1 cellular context compared by ENCODE assay signal in the genomic region with DNA sequence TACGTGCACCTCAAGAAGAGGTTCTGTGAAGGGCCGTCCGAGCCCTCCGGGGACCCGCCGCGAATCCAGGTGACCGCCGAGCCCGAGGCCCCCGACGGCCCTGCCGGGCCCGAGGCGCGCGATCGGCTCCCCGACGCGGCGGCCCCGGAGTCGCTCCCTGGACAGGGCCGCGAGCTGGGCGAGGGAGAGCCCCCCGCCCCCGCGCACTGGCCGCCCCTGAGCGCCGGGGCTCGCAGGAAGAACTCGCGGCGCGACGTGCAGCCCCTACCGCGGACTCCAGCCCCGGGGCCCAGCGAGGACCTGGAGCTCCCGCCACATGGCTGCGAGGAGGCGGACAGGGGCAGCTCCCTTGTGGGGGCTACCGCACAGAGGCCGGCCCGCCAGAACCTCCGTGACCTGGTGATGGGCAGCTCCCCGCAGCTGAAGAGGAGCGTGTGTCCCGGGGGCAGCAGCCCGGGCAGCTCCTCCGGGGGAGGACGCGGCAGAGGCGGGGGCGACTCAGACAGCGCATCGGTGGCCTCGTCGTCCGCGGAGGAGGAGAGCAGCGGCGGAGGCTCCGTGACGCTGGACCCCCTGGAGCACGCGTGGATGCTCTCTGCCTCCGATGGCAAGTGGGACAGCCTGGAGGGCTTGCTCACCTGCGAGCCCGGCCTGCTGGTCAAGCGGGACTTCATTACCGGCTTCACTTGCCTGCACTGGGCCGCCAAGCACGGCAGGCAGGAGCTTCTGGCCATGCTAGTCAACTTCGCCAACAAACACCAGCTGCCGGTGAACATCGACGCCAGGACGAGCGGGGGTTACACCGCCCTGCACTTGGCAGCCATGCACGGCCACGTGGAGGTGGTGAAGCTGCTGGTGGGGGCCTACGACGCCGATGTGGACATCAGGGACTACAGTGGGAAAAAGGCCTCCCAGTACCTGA.
A peak's percentile ranks its signal among the peaks of the same experiment; 100 is the strongest.
TF ChIP-seq lines count a peak whose summit lies in the region.

No MANE protein-coding gene starts in this region.

TF ChIP-seq in HepG2, 621 proteins besides CTCF, POLR2A, EP300 and RAD21 (continued from another document and continues in another):
- TF ChIP-seq ARNT (IDR thresholded peaks at IDR 0.05) (no peak), GLI4 (CRISPR knock-in tag; IDR thresholded peaks at IDR 0.05; ENCODE audit: borderline replicate concordance) (no peak), GTF3A (CRISPR knock-in tag; conservative IDR thresholded peaks at IDR 0.05) (0 out of 2 replicates have a peak, but pooled peaks have one; percentile 77), ZBTB49 (CRISPR knock-in tag; IDR thresholded peaks at IDR 0.05; ENCODE audit: borderline replicate concordance) (no peak; the same call in 1 of the 2 replicates), THYN1 (CRISPR knock-in tag; IDR thresholded peaks at IDR 0.05; ENCODE audit: borderline replicate concordance, low read depth) (no peak), ZNF577 (CRISPR knock-in tag; IDR thresholded peaks at IDR 0.05; ENCODE audit: borderline replicate concordance, low read depth) (peak; percentile 93; the same call in 1 of the 2 replicates), ZFP37 (CRISPR knock-in tag; IDR thresholded peaks at IDR 0.05; ENCODE audit: borderline replicate concordance) (no peak), THAP11 (CRISPR knock-in tag; IDR thresholded peaks at IDR 0.05) (0 out of 2 replicates have a peak, but pooled peaks have one; percentile 10), ZNF543 (CRISPR knock-in tag; IDR thresholded peaks at IDR 0.05) (peak; percentile 85), REPIN1 (CRISPR knock-in tag; IDR thresholded peaks at IDR 0.05; ENCODE audit: borderline replicate concordance, low read depth) (no peak; the same call in 1 of the 2 replicates), ZNF510 (CRISPR knock-in tag; IDR thresholded peaks at IDR 0.05; ENCODE audit: low read depth) (peak; percentile 83; the same call in 1 of the 2 replicates), ZNF337 (CRISPR knock-in tag; IDR thresholded peaks at IDR 0.05; ENCODE audit: borderline replicate concordance, low read depth) (no peak; the same call in 1 of the 2 replicates), POGZ (CRISPR knock-in tag; IDR thresholded peaks at IDR 0.05) (peak; percentile 46), HOXD1 (CRISPR knock-in tag; IDR thresholded peaks at IDR 0.05) (no peak), ZMYM4 (CRISPR knock-in tag; IDR thresholded peaks at IDR 0.05) (no peak), ZNF558 (CRISPR knock-in tag; IDR thresholded peaks at IDR 0.05; ENCODE audit: borderline replicate concordance) (0 out of 2 replicates have a peak, but pooled peaks have one; percentile 58), MNT (IDR thresholded peaks at IDR 0.05) (no peak), ZNF44 (CRISPR knock-in tag; IDR thresholded peaks at IDR 0.05) (no peak), ZBTB39 (CRISPR knock-in tag; IDR thresholded peaks at IDR 0.05) (peak; percentile 84), ZKSCAN1 (IDR thresholded peaks at IDR 0.05; ENCODE audit: low read length) (no peak), ZNF207 (IDR thresholded peaks at IDR 0.05; ENCODE audit: borderline replicate concordance) (no peak), ZNF253 (CRISPR knock-in tag; IDR thresholded peaks at IDR 0.05; ENCODE audit: borderline replicate concordance) (no peak; the same call in 1 of the 2 replicates), NR1H2 (CRISPR knock-in tag; IDR thresholded peaks at IDR 0.05; ENCODE audit: borderline replicate concordance, low read depth) (peak; percentile 91; the same call in 1 of the 2 replicates), ZNF430 (CRISPR knock-in tag; IDR thresholded peaks at IDR 0.05) (peak; percentile 74), EED (CRISPR knock-in tag; IDR thresholded peaks at IDR 0.05) (peak; percentile 14; the same call in 1 of the 2 replicates), ZNF274 (CRISPR knock-in tag; IDR thresholded peaks at IDR 0.05) (peak; percentile 89; the same call in 1 of the 2 replicates), ELF3 (CRISPR knock-in tag; IDR thresholded peaks at IDR 0.05) (no peak; the same call in 1 of the 2 replicates), ZNF773 (CRISPR knock-in tag; IDR thresholded peaks at IDR 0.05; ENCODE audit: borderline replicate concordance) (peak; percentile 69; the same call in 1 of the 2 replicates), ZNF670 (CRISPR knock-in tag; IDR thresholded peaks at IDR 0.05; ENCODE audit: borderline replicate concordance) (no peak), KDM4B (CRISPR knock-in tag; IDR thresholded peaks at IDR 0.05) (no peak; the same call in 1 of the 2 replicates), SP140L (CRISPR knock-in tag; IDR thresholded peaks at IDR 0.05; ENCODE audit: borderline replicate concordance) (no peak), SRF (IDR thresholded peaks at IDR 0.05; ENCODE audit: low read depth, low read length) (no peak), GFI1 (CRISPR knock-in tag; IDR thresholded peaks at IDR 0.05; ENCODE audit: borderline replicate concordance) (no peak), RBM39 (IDR thresholded peaks at IDR 0.05; ENCODE audit: low read depth, low read length, poor library complexity, severe bottlenecking) (no peak), ZNF781 (CRISPR knock-in tag; IDR thresholded peaks at IDR 0.05; ENCODE audit: borderline replicate concordance, not compliant biosample characterization) (peak; percentile 89), ZZZ3 (CRISPR knock-in tag; IDR thresholded peaks at IDR 0.05; ENCODE audit: borderline replicate concordance) (peak; percentile 70), IRF2 (CRISPR knock-in tag; IDR thresholded peaks at IDR 0.05) (no peak), ZNF484 (CRISPR knock-in tag; IDR thresholded peaks at IDR 0.05; ENCODE audit: borderline replicate concordance, low read depth) (peak; percentile 86; the same call in 1 of the 2 replicates), ZNF431 (CRISPR knock-in tag; IDR thresholded peaks at IDR 0.05; ENCODE audit: borderline replicate concordance, low read depth) (no peak; the same call in none of the 2 replicates), MAFF (IDR thresholded peaks at IDR 0.05; ENCODE audit: low read depth, low read length) (no peak), ZNF350 (CRISPR knock-in tag; IDR thresholded peaks at IDR 0.05; ENCODE audit: borderline replicate concordance, low read depth) (peak; percentile 74)
- TF ChIP-seq, protein P1, sequence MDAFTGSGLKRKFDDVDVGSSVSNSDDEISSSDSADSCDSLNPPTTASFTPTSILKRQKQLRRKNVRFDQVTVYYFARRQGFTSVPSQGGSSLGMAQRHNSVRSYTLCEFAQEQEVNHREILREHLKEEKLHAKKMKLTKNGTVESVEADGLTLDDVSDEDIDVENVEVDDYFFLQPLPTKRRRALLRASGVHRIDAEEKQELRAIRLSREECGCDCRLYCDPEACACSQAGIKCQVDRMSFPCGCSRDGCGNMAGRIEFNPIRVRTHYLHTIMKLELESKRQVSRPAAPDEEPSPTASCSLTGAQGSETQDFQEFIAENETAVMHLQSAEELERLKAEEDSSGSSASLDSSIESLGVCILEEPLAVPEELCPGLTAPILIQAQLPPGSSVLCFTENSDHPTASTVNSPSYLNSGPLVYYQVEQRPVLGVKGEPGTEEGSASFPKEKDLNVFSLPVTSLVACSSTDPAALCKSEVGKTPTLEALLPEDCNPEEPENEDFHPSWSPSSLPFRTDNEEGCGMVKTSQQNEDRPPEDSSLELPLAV (CRISPR knock-in tag; conservative IDR thresholded peaks at IDR 0.05; ENCODE audit: low read depth), result 0 out of 2 replicates have a peak, but pooled peaks have one; percentile 62
- TF ChIP-seq, protein P2, sequence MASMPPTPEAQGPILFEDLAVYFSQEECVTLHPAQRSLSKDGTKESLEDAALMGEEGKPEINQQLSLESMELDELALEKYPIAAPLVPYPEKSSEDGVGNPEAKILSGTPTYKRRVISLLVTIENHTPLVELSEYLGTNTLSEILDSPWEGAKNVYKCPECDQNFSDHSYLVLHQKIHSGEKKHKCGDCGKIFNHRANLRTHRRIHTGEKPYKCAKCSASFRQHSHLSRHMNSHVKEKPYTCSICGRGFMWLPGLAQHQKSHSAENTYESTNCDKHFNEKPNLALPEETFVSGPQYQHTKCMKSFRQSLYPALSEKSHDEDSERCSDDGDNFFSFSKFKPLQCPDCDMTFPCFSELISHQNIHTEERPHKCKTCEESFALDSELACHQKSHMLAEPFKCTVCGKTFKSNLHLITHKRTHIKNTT (CRISPR knock-in tag; IDR thresholded peaks at IDR 0.05), result no peak
- TF ChIP-seq, protein P3, sequence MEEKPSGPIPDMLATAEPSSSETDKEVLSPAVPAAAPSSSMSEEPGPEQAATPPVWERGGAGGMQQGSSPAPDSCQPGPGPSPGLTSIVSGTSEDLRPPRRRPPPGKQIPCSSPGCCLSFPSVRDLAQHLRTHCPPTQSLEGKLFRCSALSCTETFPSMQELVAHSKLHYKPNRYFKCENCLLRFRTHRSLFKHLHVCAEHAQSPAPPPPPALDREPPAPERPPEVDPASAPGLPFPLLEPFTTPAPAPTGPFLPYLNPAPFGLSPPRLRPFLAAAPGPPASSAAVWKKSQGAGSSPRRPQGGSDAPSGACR (CRISPR knock-in tag; IDR thresholded peaks at IDR 0.05), result peak; percentile 77; the same call in 1 of the 2 replicates
- TF ChIP-seq, protein P4, sequence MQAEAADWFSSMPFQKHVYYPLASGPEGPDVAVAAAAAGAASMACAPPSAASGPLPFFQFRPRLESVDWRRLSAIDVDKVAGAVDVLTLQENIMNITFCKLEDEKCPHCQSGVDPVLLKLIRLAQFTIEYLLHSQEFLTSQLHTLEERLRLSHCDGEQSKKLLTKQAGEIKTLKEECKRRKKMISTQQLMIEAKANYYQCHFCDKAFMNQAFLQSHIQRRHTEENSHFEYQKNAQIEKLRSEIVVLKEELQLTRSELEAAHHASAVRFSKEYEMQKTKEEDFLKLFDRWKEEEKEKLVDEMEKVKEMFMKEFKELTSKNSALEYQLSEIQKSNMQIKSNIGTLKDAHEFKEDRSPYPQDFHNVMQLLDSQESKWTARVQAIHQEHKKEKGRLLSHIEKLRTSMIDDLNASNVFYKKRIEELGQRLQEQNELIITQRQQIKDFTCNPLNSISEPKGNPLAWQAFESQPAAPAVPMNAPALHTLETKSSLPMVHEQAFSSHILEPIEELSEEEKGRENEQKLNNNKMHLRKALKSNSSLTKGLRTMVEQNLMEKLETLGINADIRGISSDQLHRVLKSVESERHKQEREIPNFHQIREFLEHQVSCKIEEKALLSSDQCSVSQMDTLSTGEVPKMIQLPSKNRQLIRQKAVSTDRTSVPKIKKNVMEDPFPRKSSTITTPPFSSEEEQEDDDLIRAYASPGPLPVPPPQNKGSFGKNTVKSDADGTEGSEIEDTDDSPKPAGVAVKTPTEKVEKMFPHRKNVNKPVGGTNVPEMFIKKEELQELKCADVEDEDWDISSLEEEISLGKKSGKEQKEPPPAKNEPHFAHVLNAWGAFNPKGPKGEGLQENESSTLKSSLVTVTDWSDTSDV (CRISPR knock-in tag; IDR thresholded peaks at IDR 0.05), result peak; percentile 90
- TF ChIP-seq, protein P5, sequence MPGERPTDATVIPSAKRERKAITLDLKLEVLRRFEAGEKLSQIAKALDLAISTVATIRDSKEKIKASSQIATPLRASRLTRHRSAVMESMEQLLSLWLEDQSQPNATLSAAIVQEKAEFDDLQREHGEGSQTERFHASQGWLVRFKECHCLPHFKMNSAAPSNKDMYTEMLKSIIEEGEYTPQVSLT (CRISPR knock-in tag; IDR thresholded peaks at IDR 0.05; ENCODE audit: borderline replicate concordance, low read depth), result no peak
- TF ChIP-seq, protein P6, sequence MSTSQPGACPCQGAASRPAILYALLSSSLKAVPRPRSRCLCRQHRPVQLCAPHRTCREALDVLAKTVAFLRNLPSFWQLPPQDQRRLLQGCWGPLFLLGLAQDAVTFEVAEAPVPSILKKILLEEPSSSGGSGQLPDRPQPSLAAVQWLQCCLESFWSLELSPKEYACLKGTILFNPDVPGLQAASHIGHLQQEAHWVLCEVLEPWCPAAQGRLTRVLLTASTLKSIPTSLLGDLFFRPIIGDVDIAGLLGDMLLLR (CRISPR knock-in tag; IDR thresholded peaks at IDR 0.05), result peak; percentile 91
